ENCODE assay signal across 8 cellular contexts in genomic region chr3:128152419-128153155, GRCh38. TPM values are rescaled to one million over a fixed set of nuclear protein-coding genes. Genes with fewer than 3 reads are reported as not detected.
A peak's percentile ranks its signal among the peaks of the same experiment; 100 is the strongest.
DNase-seq lines count a peak whose midpoint lies in the region; TF ChIP-seq lines count a peak whose summit lies in the region.

No MANE protein-coding gene starts in this region.

- no peak overlapping the region for H3K23ac ChIP-seq in trophoblast cell (ENCODE audit: low read length)

- peaks cover 29% of the 10 kb centered on the region for H3K79me2 ChIP-seq in GM23248 (ENCODE audit: insufficient read depth)
- peaks cover 1% of the 10 kb centered on the region for H3K79me2 ChIP-seq in fibroblast of lung (ENCODE audit: control insufficient read depth, insufficient read depth, low read length)
- no peaks in the 10 kb centered on the region for H3K79me2 ChIP-seq in trophoblast cell (ENCODE audit: control insufficient read depth, insufficient read depth, low read length, poor library complexity)

- H3K9me2 ChIP-seq in GM23248 (ENCODE audit: insufficient read depth) = no peaks in the 10 kb centered on the region

- H4K20me1 ChIP-seq in BLaER1 treated with 17β-estradiol and CSF1 and Interleukin-3, amounts not matched to agents 10 nM and 100 nM = no peaks in the 10 kb centered on the region
- H4K20me1 ChIP-seq in GM23248 (ENCODE audit: insufficient read depth) (no peaks in the 10 kb centered on the region; the same call in 1 of the 2 replicates), fibroblast of lung (ENCODE audit: control insufficient read depth, extremely low read depth, insufficient read depth, low read length) (no peaks in the 10 kb centered on the region)

- peaks cover 9 to 27% (median 12%) of the 10 kb centered on the region in 10 experiments for H3K4me1 ChIP-seq in BLaER1 treated with 17β-estradiol and CSF1 and Interleukin-3, amounts not matched to agents 10 nM and 100 nM
- peaks cover 6% of the 10 kb centered on the region; the same call in 1 of the 2 replicates for H3K4me1 ChIP-seq in GM23248 (ENCODE audit: insufficient read depth)
- no peaks in the 10 kb centered on the region for H3K4me1 ChIP-seq in fibroblast of lung (ENCODE audit: control insufficient read depth, extremely low read depth, insufficient read depth, low read length)
- no peaks in the 10 kb centered on the region for H3K4me1 ChIP-seq in trophoblast cell (ENCODE audit: control insufficient read depth in 1 of 2, insufficient read depth in 2 of 2, low read length in 2 of 2)

- no peak overlapping the region for H2BK12ac ChIP-seq in trophoblast cell (ENCODE audit: low read length)

- no peak overlapping the region for H2BK5ac ChIP-seq in trophoblast cell (ENCODE audit: low read depth, low read length, poor library complexity)

- H2AFZ ChIP-seq in GM23248 = peak overlapping the region; percentile 93
- no peak overlapping the region for H2AFZ ChIP-seq in fibroblast of lung (ENCODE audit: low read length)
- H2AFZ ChIP-seq in trophoblast cell (ENCODE audit: insufficient read depth, low read length, poor library complexity) = no peak overlapping the region

- peak overlapping the region in 10 of 11 experiments; percentile 82 to 92 (median 86); a peak in 20 of 22 replicates for H3K27ac ChIP-seq in BLaER1 treated with 17β-estradiol and CSF1 and Interleukin-3, amounts not matched to agents 10 nM and 100 nM
- H3K27ac ChIP-seq in GM23248 = peak overlapping the region; percentile 71
- peak overlapping the region; percentile 80 for H3K27ac ChIP-seq in fibroblast of lung (ENCODE audit: insufficient read depth, low read length)
- no peak overlapping the region for H3K27ac ChIP-seq in trophoblast cell (ENCODE audit: low read depth, low read length)

- TF ChIP-seq CTCF in fibroblast of lung (conservative IDR thresholded peaks at IDR 0.05 in 1 of 2, IDR thresholded peaks at IDR 0.05 in 1 of 2; ENCODE audit: low read depth in 1 of 2, low read length in 2 of 2) = no peak

- H2BK120ac ChIP-seq in trophoblast cell (ENCODE audit: insufficient read depth, low read length, poor library complexity) = no peak overlapping the region

- H3K4me2 ChIP-seq in BLaER1 treated with 17β-estradiol and CSF1 and Interleukin-3, amounts not matched to agents 10 nM and 100 nM = peak overlapping the region; percentile 75 to 92 (median 88); a peak in 20 of 22 replicates
- H3K4me2 ChIP-seq in GM23248 (ENCODE audit: unreplicated experiment) = peak overlapping the region; percentile 73
- H3K4me2 ChIP-seq in fibroblast of lung (ENCODE audit: extremely low read depth, insufficient read depth, low read length) = peak overlapping the region; percentile 94
- peak overlapping the region; percentile 69 for H3K4me2 ChIP-seq in trophoblast cell (ENCODE audit: low read length)

- peak overlapping the region; percentile 93 for H4K8ac ChIP-seq in trophoblast cell (ENCODE audit: low read depth, low read length)

- H3K9ac ChIP-seq in BLaER1 treated with 17β-estradiol and CSF1 and Interleukin-3, amounts not matched to agents 10 nM and 100 nM = peak overlapping the region; percentile 87 to 94 (median 91); a peak in 20 of 22 replicates
- H3K9ac ChIP-seq in GM23248 = peak overlapping the region; percentile 86
- H3K9ac ChIP-seq in fibroblast of lung (ENCODE audit: insufficient read depth, low read length) = no peak overlapping the region
- H3K9ac ChIP-seq in trophoblast cell (ENCODE audit: low read length) = no peak overlapping the region

- no peaks in the 10 kb centered on the region for H3K27me3 ChIP-seq in BLaER1 treated with 17β-estradiol and CSF1 and Interleukin-3, amounts not matched to agents 10 nM and 100 nM
- no peaks in the 10 kb centered on the region for H3K27me3 ChIP-seq in GM23248 (replicated peaks; ENCODE audit: insufficient read depth)
- H3K27me3 ChIP-seq in fibroblast of lung (ENCODE audit: control insufficient read depth, insufficient read depth, low read length) = no peaks in the 10 kb centered on the region
- no peaks in the 10 kb centered on the region for H3K27me3 ChIP-seq in trophoblast cell (ENCODE audit: insufficient read depth, low read length)

- 0 out of 2 replicates have a peak, but pooled peaks cover 4% of the 10 kb centered on the region for H3F3A ChIP-seq in GM23248 (ENCODE audit: insufficient read depth)

- no peak overlapping the region for H3K4ac ChIP-seq in trophoblast cell (ENCODE audit: low read depth, low read length)

- no peak overlapping the region for H4K12ac ChIP-seq in trophoblast cell (ENCODE audit: low read depth, low read length)

- H4K91ac ChIP-seq in trophoblast cell (ENCODE audit: low read depth, low read length) = no peak overlapping the region

- in situ Hi-C loops in GM23248 (cut with MboI) (no loop called here), SK-MEL-5 (cut with HindIII; ENCODE audit: low pct_unique_long_range_greater_than_20kb, low sequenced_read_pairs) (loop anchor here (25.0 kb wide), 1 partner anchor 160 kb away; no protein-coding TSS in a partner anchor)

- DNase-seq in GM23248 (no peak), SK-MEL-5 (ENCODE audit: low read depth, low spot score) (peak; percentile 84), fibroblast of lung (ENCODE audit: low read depth in 2 of 2) (peak; percentile 62 to 77), trophoblast cell (no peak), foreskin melanocyte (no peak), cerebellar nuclear complex (lab: John Stamatoyannopoulos, UW) (no peak)
- DNase-seq in activated CD4-positive, CD25-positive, alpha-beta regulatory T cell treated with anti-CD3 and anti-CD28 coated beads, Interleukin-2, amount 50 U/mL, for 72 hours = no peak

- H3K4me3 ChIP-seq in BLaER1 treated with 17β-estradiol and CSF1 and Interleukin-3, amounts not matched to agents 10 nM and 100 nM = peak overlapping the region; percentile 78 to 98 (median 94)
- H3K4me3 ChIP-seq in GM23248 (peak overlapping the region; percentile 85), fibroblast of lung (replicated peaks in 1 of 4; ENCODE audit: control extremely low read depth in 1 of 4, insufficient read depth in 1 of 4, low read depth in 3 of 4, low read length in 4 of 4) (peak overlapping the region; percentile 74 to 82 (median 78)), trophoblast cell (ENCODE audit: low read depth, low read length) (no peak overlapping the region)

- no peak overlapping the region for H3K18ac ChIP-seq in trophoblast cell (ENCODE audit: low read length)

- H3K14ac ChIP-seq in trophoblast cell (ENCODE audit: low read length) = no peak overlapping the region

- peaks cover 10 to 22% (median 19%) of the 10 kb centered on the region in 11 experiments for H3K9me3 ChIP-seq in BLaER1 treated with 17β-estradiol and CSF1 and Interleukin-3, amounts not matched to agents 10 nM and 100 nM (replicated peaks in 1 of 11)
- H3K9me3 ChIP-seq in GM23248 (ENCODE audit: low read depth) = no peaks in the 10 kb centered on the region
- H3K9me3 ChIP-seq in fibroblast of lung (ENCODE audit: control insufficient read depth, insufficient read depth, low read depth, low read length) = no peaks in the 10 kb centered on the region
- H3K9me3 ChIP-seq in trophoblast cell (ENCODE audit: insufficient read depth, low read depth, low read length) = no peaks in the 10 kb centered on the region

- WGBS in GM23248 (ENCODE audit: low coverage in 1 of 2, low lambda C conversion rate in 2 of 2, missing lambda C conversion rate in 2 of 2), 2 experiments = 40 to 68% methylated on average over 13 to 27 of the region's 29 CpGs
- no CpG with 5 or more reads among the region's 29 CpGs for WGBS in trophoblast cell (ENCODE audit: extremely low coverage, insufficient coverage, insufficient read length)

- H3K36me3 ChIP-seq in BLaER1 treated with 17β-estradiol and CSF1 and Interleukin-3, amounts not matched to agents 10 nM and 100 nM = peaks cover 10 to 27% (median 22%) of the 10 kb centered on the region in 11 experiments
- H3K36me3 ChIP-seq in GM23248 (ENCODE audit: low read depth) (no peaks in the 10 kb centered on the region; the same call in none of the 2 replicates), fibroblast of lung (ENCODE audit: control insufficient read depth, insufficient read depth, low read length) (no peaks in the 10 kb centered on the region), trophoblast cell (ENCODE audit: control insufficient read depth in 1 of 2, insufficient read depth in 2 of 2, low read length in 2 of 2) (no peaks in the 10 kb centered on the region)

- H2AK5ac ChIP-seq in trophoblast cell (ENCODE audit: low read length) = no peak overlapping the region

- peaks cover 5% of the 10 kb centered on the region for H3K79me1 ChIP-seq in trophoblast cell (ENCODE audit: low read length)

RNA-seq across cellular contexts. Expression of gene EEFSEC, which starts 0.7 kb away (rescaled TPM):
- 3.7 and 4.9 TPM in 2 replicates for total RNA-seq in GM23248 (2014; rRNA removed; shearing (Covaris generic))
- polyA plus RNA-seq in GM23248 (2016; fragmentation: Nextera tagmentation; extraction: Ambion mirVana) = 16.8 and 18.7 TPM in 2 replicates
- 2.4 and 3.8 TPM in 2 replicates for total RNA-seq in SK-MEL-5 (2014; rRNA removed; shearing (Covaris generic))
- polyA plus RNA-seq in SK-MEL-5 (2015; cell fraction: cytosol; rRNA removed) = 19.5 and 22.6 TPM in 2 replicates
- 16.8 and 32.9 TPM in 2 replicates for polyA plus RNA-seq in SK-MEL-5 (2015; cell fraction: nucleus; rRNA removed)
- 2.3 and 2.6 TPM in 2 replicates for total RNA-seq in fibroblast of lung
- polyA plus RNA-seq in fibroblast of lung = 5.0 and 6.6 TPM in 2 replicates
- polyA plus RNA-seq in fibroblast of lung (2012) = 7.9 and 10.3 TPM in 2 replicates
- 10.7 and 17.4 TPM in 2 replicates for polyA minus RNA-seq in fibroblast of lung (ENCODE audit: low replicate concordance)
- 6.7 and 7.2 TPM in 2 replicates for polyA plus RNA-seq in trophoblast cell (2013)

RNA-seq across cellular contexts. Expression of gene RUVBL1, which starts 29.0 kb away (rescaled TPM):
- total RNA-seq in GM23248 (2014; rRNA removed; shearing (Covaris generic)) = 45.0 and 62.0 TPM in 2 replicates
- 54.4 and 59.1 TPM in 2 replicates for polyA plus RNA-seq in GM23248 (2016; fragmentation: Nextera tagmentation; extraction: Ambion mirVana)
- 151 and 161 TPM in 2 replicates for total RNA-seq in SK-MEL-5 (2014; rRNA removed; shearing (Covaris generic))
- 91.9 and 104 TPM in 2 replicates for polyA plus RNA-seq in SK-MEL-5 (2015; cell fraction: cytosol; rRNA removed)
- polyA plus RNA-seq in SK-MEL-5 (2015; cell fraction: nucleus; rRNA removed) = 34.2 and 56.5 TPM in 2 replicates
- 59.1 and 67.2 TPM in 2 replicates for total RNA-seq in fibroblast of lung
- 52.3 and 81.0 TPM in 2 replicates for polyA plus RNA-seq in fibroblast of lung
- polyA plus RNA-seq in fibroblast of lung (2012) = 42.8 and 74.7 TPM in 2 replicates
- polyA minus RNA-seq in fibroblast of lung (ENCODE audit: low replicate concordance) = 77.8 and 102 TPM in 2 replicates
- polyA plus RNA-seq in trophoblast cell (2013) = 22.0 and 22.5 TPM in 2 replicates

Comparison
In these comparisons a context has a peak if more than half of its experiments do, and no peak if none do; other contexts are left out.
1. H3K9ac ChIP-seq: peak in BLaER1 treated with 17β-estradiol and CSF1 and Interleukin-3, amounts not matched to agents 10 nM and 100 nM (11 of 11) and GM23248 (single experiment); none in fibroblast of lung (single experiment) and trophoblast cell (single experiment).
2. DNase-seq: peak in SK-MEL-5 (single experiment) and fibroblast of lung (2 of 2); none in GM23248 (single experiment), trophoblast cell (0 of 2), foreskin melanocyte (single experiment), cerebellar nuclear complex (0 of 2) and activated CD4-positive, CD25-positive, alpha-beta regulatory T cell treated with anti-CD3 and anti-CD28 coated beads, Interleukin-2, amount 50 U/mL, for 72 hours (single experiment).
3. Peak in every context shown above with its lines, with median percentiles within 50 percentile points of each other: H3K4me2 ChIP-seq.